In genomic region chr1:55045430-55045829, GRCh38 we compare ENCODE assay signal across 24 cellular contexts. TPM values are rescaled to one million over a fixed set of nuclear protein-coding genes. Genes with fewer than 3 reads are reported as not detected.
"Had no signal": no experiment of that assay in that cellular context is flagged by ENCODE, and none has a peak within 500 bp of the region (broad histone marks: within the 10 kb centered on the region; RNA-seq: fewer than 3 reads in every experiment).

No MANE protein-coding gene starts in this region.

- H3K27me3 ChIP-seq: MG63 had no signal

- H3K36me3 ChIP-seq: MG63, SJCRH30 had no signal

- DNase-seq: Karpas-422, KG1, MG63, NCI-H1092, NCI-H1105 treated with DMSO at 0.1 percent for 48 hours, NCI-H1417 treated with DMSO at 0.1 percent for 48 hours, NCI-H146, NCI-H1694 treated with DMSO at 0.1 percent for 48 hours, NCI-H1930, NCI-H2081, NCI-H2107, NCI-H345, NCI-H446 treated with DMSO at 0.1 percent for 48 hours, NCI-H510A treated with DMSO at 0.1 percent for 48 hours, NCI-H526, RPMI8226, SHP77 treated with DMSO at 0.1 percent for 48 hours, T-helper 1 cell had no signal

- ATAC-seq: Right ventricle myocardium inferior, SK-N-SH treated with all-trans-retinoic acid at 6 μM for 48 hours had no signal

- H3K4me3 ChIP-seq: MG63, SJCRH30 had no signal

- H3K4me1 ChIP-seq: SJCRH30 had no signal

- H3K9me3 ChIP-seq: MG63, SJCRH30 had no signal

- H3K27ac ChIP-seq: SJCRH30 had no signal

RNA-seq across cellular contexts. Expression of gene PCSK9, which starts 6.1 kb away (rescaled TPM):
- total RNA-seq: Right ventricle myocardium inferior had no signal

RNA-seq across cellular contexts. Expression of gene BSND, which starts 46.7 kb away (rescaled TPM):
- total RNA-seq: HepG2, HT1080, IMR-90, Right ventricle myocardium inferior, SJCRH30 had no signal
- polyA plus RNA-seq: HepG2, IMR-90 had no signal
